In the genomic region with DNA sequence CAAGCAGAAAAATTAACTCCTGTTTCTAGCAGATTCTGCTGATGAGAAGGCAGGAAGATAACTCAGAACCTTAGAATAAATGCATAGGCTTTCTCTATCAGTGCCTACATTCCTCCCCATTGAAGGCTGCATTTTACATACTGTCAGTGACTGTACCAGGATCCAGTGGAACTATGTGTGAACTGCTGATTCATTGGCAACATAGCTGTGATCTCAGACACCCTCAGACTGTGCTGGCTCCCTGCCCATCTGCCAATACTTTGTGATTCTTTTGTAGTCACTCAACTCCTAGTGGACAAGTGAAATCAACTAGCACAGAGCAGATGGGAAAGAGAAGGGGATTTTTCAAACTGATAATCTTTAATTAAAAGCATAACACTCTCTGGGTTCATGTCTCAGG, we compare ENCODE assay signal across 12 cellular contexts.
DNase-seq lines count a peak whose midpoint lies in the region; ATAC-seq, FAIRE-seq and TF ChIP-seq lines count a peak whose summit lies in the region.
"Had no signal": no experiment of that assay in that cellular context is flagged by ENCODE, and none has a peak within 500 bp of the region (broad histone marks: within the 10 kb centered on the region; RNA-seq: fewer than 3 reads in every experiment).

No MANE protein-coding gene starts in this region.

- H3K36me3 ChIP-seq in PC-3 (ENCODE audit: low read depth, low read length): no peaks in the 10 kb centered on the region
- no peaks in the 10 kb centered on the region for H3K36me3 ChIP-seq in small intestine (ENCODE audit: control insufficient read depth in 2 of 2, insufficient read depth in 2 of 2, low read length in 2 of 2)

- H3K4me3 ChIP-seq in PC-3 (ENCODE audit: low read length): no peak overlapping the region
- H3K4me3 ChIP-seq in small intestine (ENCODE audit: low read depth in 1 of 2, low read length in 2 of 2): no peak overlapping the region

- H3K27me3 ChIP-seq in PC-3 (ENCODE audit: low read length) (no peaks in the 10 kb centered on the region), small intestine (ENCODE audit: control insufficient read depth in 2 of 2, insufficient read depth in 2 of 2, low read length in 2 of 2) (no peaks in the 10 kb centered on the region)

- BruUV-seq in PC-3 (replicated peaks; lab: Mats Ljungman, UMichigan): no TSS peak

- H3K4me2 ChIP-seq in PC-3 (ENCODE audit: low read length): no peak overlapping the region

- DNase-seq in H4 (ENCODE audit: low spot score) (peak; percentile 65), PC-3 (peak; percentile 39), fibroblast of gingiva (ENCODE audit: low read depth) (peak; percentile 5), small intestine (peak; percentile 23), NCI-H748 treated with DMSO at 0.1 percent for 48 hours (lab: John Stamatoyannopoulos, UW) (no peak), NCI-H128 (lab: John Stamatoyannopoulos, UW; ENCODE audit: unreplicated experiment) (no peak)
- DNase-seq in effector CD4-positive, alpha-beta T cell: no peak
- DNase-seq: effector memory CD4-positive, alpha-beta T cell; GDM1; T1000 had no signal

- no peak for FAIRE-seq in small intestine (lab: Jason Lieb, UNC)
- FAIRE-seq: HepG2 had no signal

- no peak overlapping the region for H3K9ac ChIP-seq in PC-3 (ENCODE audit: low read length)

- no peak for TF ChIP-seq CTCF in PC-3 (conservative IDR thresholded peaks at IDR 0.05; ENCODE audit: low read depth, low read length)

- intact Hi-C loops in PC-3 (cut with micrococcal nuclease): no loop called here

- ATAC-seq in PC-3 (no peak), GM18502 (IDR thresholded peaks at IDR 0.05; ENCODE audit: poor library complexity, unreplicated experiment) (no peak)
- ATAC-seq: HepG2 had no signal

- H3K79me2 ChIP-seq in PC-3 (ENCODE audit: low read length): no peaks in the 10 kb centered on the region

- no peak overlapping the region for H2AFZ ChIP-seq in PC-3 (ENCODE audit: low read length)

- CTCF ChIA-PET in PC-3 (lab: Charles Lee): no interaction called here

- H4K20me1 ChIP-seq in PC-3 (ENCODE audit: low read length): no peaks in the 10 kb centered on the region

- H3K4me1 ChIP-seq in PC-3 (ENCODE audit: insufficient read depth, low read length) (peaks cover 8% of the 10 kb centered on the region; the same call in 1 of the 2 replicates), small intestine (ENCODE audit: control insufficient read depth in 2 of 2, insufficient read depth in 1 of 2, low read depth in 1 of 2, low read length in 1 of 2) (no peaks in the 10 kb centered on the region)

- no peaks in the 10 kb centered on the region for H3K9me3 ChIP-seq in PC-3 (ENCODE audit: low read length)
- H3K9me3 ChIP-seq in small intestine (ENCODE audit: control insufficient read depth, low read depth): no peaks in the 10 kb centered on the region

- H3K9me2 ChIP-seq in PC-3 (replicated peaks; ENCODE audit: low read length): no peaks in the 10 kb centered on the region

- POLR2A ChIA-PET in PC-3 (lab: Charles Lee; ENCODE audit: unreplicated experiment): no interaction called here

- no peak overlapping the region for H3K27ac ChIP-seq in PC-3 (ENCODE audit: low read length)
- no peak overlapping the region for H3K27ac ChIP-seq in small intestine (ENCODE audit: low read depth in 1 of 2, low read length in 1 of 2)

- H3F3A ChIP-seq in PC-3 (ENCODE audit: low read length, unreplicated experiment): no peaks in the 10 kb centered on the region

Comparison
In these comparisons a context has a peak if more than half of its experiments do, and no peak if none do; other contexts are left out.
1. DNase-seq: peak in H4 (single experiment), PC-3 (single experiment), fibroblast of gingiva (single experiment) and small intestine (single experiment); none in NCI-H748 treated with DMSO at 0.1 percent for 48 hours (single experiment), NCI-H128 (single experiment) and effector CD4-positive, alpha-beta T cell (single experiment).